ENCODE assay signal across 11 cellular contexts in genomic region chr7:137816696-137817320, GRCh38. TPM values are rescaled to one million over a fixed set of nuclear protein-coding genes. Genes with fewer than 3 reads are reported as not detected.
A peak's percentile ranks its signal among the peaks of the same experiment; 100 is the strongest.
DNase-seq lines count a peak whose midpoint lies in the region; TF ChIP-seq lines count a peak whose summit lies in the region.
"Had no signal": no experiment of that assay in that cellular context is flagged by ENCODE, and none has a peak within 500 bp of the region (broad histone marks: within the 10 kb centered on the region; RNA-seq: fewer than 3 reads in every experiment).

No MANE protein-coding gene starts in this region.

- whole genome bisulfite sequencing in adrenal gland, 4 donors: 35 to 45% (median 39%) methylated on average over 5 of the region's 5 CpGs

- no peak for TF ChIP-seq POLR2A in adrenal gland (IDR thresholded peaks at IDR 0.05)

- H3K27ac Mint-ChIP-seq in activated T-cell treated with anti-CD3 and anti-CD28 coated beads, Interleukin-2, amount 50 U/mL, for 24 hours: no peak overlapping the region
- H3K27ac Mint-ChIP-seq: activated naive CD8-positive, alpha-beta T cell had no signal

- H3K27me3 ChIP-seq in adrenal gland: no peaks in the 10 kb centered on the region
- H3K27me3 ChIP-seq: gastrocnemius medialis had no signal

- peak; percentile 33 for TF ChIP-seq CTCF in C4-2B (conservative IDR thresholded peaks at IDR 0.05)
- TF ChIP-seq CTCF in adrenal gland (IDR thresholded peaks at IDR 0.05): peak in 5 of 6 experiments; percentile 24 to 54 (median 49)

- H3K27me3 Mint-ChIP-seq in activated T-cell treated with anti-CD3 and anti-CD28 coated beads, Interleukin-2, amount 50 U/mL, for 24 hours: peaks cover 30% of the 10 kb centered on the region

- H3K9me3 ChIP-seq in adrenal gland (replicated peaks in 1 of 3): no peaks in the 10 kb centered on the region
- H3K9me3 ChIP-seq: gastrocnemius medialis had no signal

- intact Hi-C loops in adrenal gland (cut with DNase I): loop anchor here (5.0 to 10.0 kb wide), 2 partner anchors 75 to 78 kb away; no protein-coding TSS in a partner anchor

- H3K4me1 ChIP-seq in adrenal gland (replicated peaks in 1 of 2): no peaks in the 10 kb centered on the region
- H3K4me1 ChIP-seq: gastrocnemius medialis had no signal

- no peaks in the 10 kb centered on the region for H3K36me3 ChIP-seq in adrenal gland (replicated peaks in 1 of 2)
- H3K36me3 ChIP-seq: gastrocnemius medialis had no signal

- H3K4me3 ChIP-seq in adrenal gland: no peak overlapping the region
- H3K4me3 ChIP-seq: gastrocnemius medialis had no signal

- H3K27ac ChIP-seq in C4-2B (no peak overlapping the region), adrenal gland (no peak overlapping the region)
- H3K27ac ChIP-seq: gastrocnemius medialis had no signal

- no peaks in the 10 kb centered on the region for H3K4me1 Mint-ChIP-seq in activated T-cell treated with anti-CD3 and anti-CD28 coated beads, Interleukin-2, amount 50 U/mL, for 24 hours (ENCODE audit: low read depth)

- no peaks in the 10 kb centered on the region for H3K9me3 Mint-ChIP-seq in activated T-cell treated with anti-CD3 and anti-CD28 coated beads, Interleukin-2, amount 50 U/mL, for 24 hours

- no peak overlapping the region for H3K4me3 Mint-ChIP-seq in activated T-cell treated with anti-CD3 and anti-CD28 coated beads, Interleukin-2, amount 50 U/mL, for 24 hours
- H3K4me3 Mint-ChIP-seq: activated naive CD8-positive, alpha-beta T cell had no signal

- DNase-seq in HCEC 1CT: peak; percentile 11
- DNase-seq in adrenal gland: peak in 3 of 7 donors; percentile 13 to 26 (median 24)
- DNase-seq in kidney tubule cell (ENCODE audit: low spot score): peak; percentile 16
- DNase-seq in NCI-H748 treated with DMSO at 0.1 percent for 48 hours (lab: John Stamatoyannopoulos, UW): no peak
- DNase-seq in HuH-7.5 (ENCODE audit: low spot score): no peak
- no peak for DNase-seq in DMS153 treated with DMSO at 0.1 percent for 48 hours (lab: John Stamatoyannopoulos, UW; ENCODE audit: unreplicated experiment)
- no peak for DNase-seq in activated T-cell treated with anti-CD3 and anti-CD28 coated beads, Interleukin-2, amount 50 U/mL, for 24 hours
- DNase-seq: gastrocnemius medialis had no signal

- H3K36me3 Mint-ChIP-seq in activated T-cell treated with anti-CD3 and anti-CD28 coated beads, Interleukin-2, amount 50 U/mL, for 24 hours (ENCODE audit: low read depth): no peaks in the 10 kb centered on the region
- H3K36me3 Mint-ChIP-seq: activated naive CD8-positive, alpha-beta T cell had no signal

RNA-seq across cellular contexts. Expression of gene DGKI, which starts 30.0 kb away (rescaled TPM):
- total RNA-seq in adrenal gland: 1 to 10 TPM in 5 of 8 donors, under 1 TPM in 3; 0.12 to 4.6 (median 1.2) TPM
- polyA plus RNA-seq in adrenal gland: under 1 TPM; 0.48 to 0.71 (median 0.71) TPM
- total RNA-seq: G401 had no signal

Comparison
In these comparisons a context has a peak if more than half of its experiments do, and no peak if none do; other contexts are left out.
1. DNase-seq: peak in HCEC 1CT (single experiment) and kidney tubule cell (single experiment); none in NCI-H748 treated with DMSO at 0.1 percent for 48 hours (single experiment), HuH-7.5 (single experiment), DMS153 treated with DMSO at 0.1 percent for 48 hours (single experiment) and activated T-cell treated with anti-CD3 and anti-CD28 coated beads, Interleukin-2, amount 50 U/mL, for 24 hours (single experiment).